26 cellular contexts compared by ENCODE assay signal in the genomic region with DNA sequence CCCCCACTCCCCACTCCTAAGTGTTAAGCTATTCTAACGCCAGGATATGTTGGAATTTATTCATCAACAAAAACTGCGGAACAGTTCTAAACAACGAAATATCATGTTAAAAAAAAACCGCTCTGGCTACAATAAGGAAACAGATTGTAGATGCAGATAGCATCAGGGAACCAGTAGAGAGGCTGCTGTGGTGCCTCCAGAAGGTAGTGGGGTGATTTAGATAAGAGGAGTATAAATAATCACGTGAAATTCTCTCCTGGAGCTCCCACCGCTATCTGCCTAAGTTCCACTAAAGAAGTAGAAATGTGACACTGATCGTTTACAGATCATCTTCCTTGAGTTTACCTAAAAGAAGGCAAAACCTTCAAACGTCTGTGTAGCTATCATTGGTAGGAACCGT.
"Had no signal": no experiment of that assay in that cellular context is flagged by ENCODE, and none has a peak within 500 bp of the region (broad histone marks: within the 10 kb centered on the region; RNA-seq: fewer than 3 reads in every experiment).

No MANE protein-coding gene starts in this region.

- DNase-seq: activated CD4-positive, alpha-beta T cell treated with anti-CD3 and anti-CD28 coated beads for 4 hours; activated CD4-positive, alpha-beta T cell treated with anti-CD3 and anti-CD28 coated beads, Interleukin-2, amount 50 U/mL, for 4 hours; activated CD8-positive, alpha-beta memory T cell treated with anti-CD3 and anti-CD28 coated beads, Interleukin-2, amount 50 U/mL, for 4 hours; activated effector memory CD4-positive, alpha-beta T cell treated with anti-CD3 and anti-CD28 coated beads, Interleukin-2, amount 50 U/mL, for 16 hours; activated naive CD4-positive, alpha-beta T cell treated with anti-CD3 and anti-CD28 coated beads for 36 hours; activated naive CD8-positive, alpha-beta T cell treated with anti-CD3 and anti-CD28 coated beads for 36 hours; activated T-cell treated with anti-CD3 and anti-CD28 coated beads, Interleukin-2, amount 50 U/mL, for 1 hour; adrenal gland; aorta; body of pancreas; effector CD8-positive, alpha-beta T cell; foreskin fibroblast; heart left ventricle; left lung; lower lobe of right lung; mesenchymal stem cell; naive thymus-derived CD8-positive, alpha-beta T cell; nucleus accumbens; pancreas; psoas muscle; stimulated activated CD4-positive, alpha-beta T cell treated with anti-CD3 and anti-CD28 coated beads, Interleukin-1b, Interleukin-23, amount 100 ng/mL, for 48 hours; stimulated activated naive CD4-positive, alpha-beta T cell; T-helper 2 cell; tibial artery; upper lobe of right lung had no signal

- ATAC-seq: body of pancreas; esophagus mucosa; heart left ventricle; left lung; lower lobe of right lung; naive thymus-derived CD8-positive, alpha-beta T cell; pancreas; psoas muscle; upper lobe of right lung had no signal
